ENCODE assay signal across 14 cellular contexts in the genomic region with DNA sequence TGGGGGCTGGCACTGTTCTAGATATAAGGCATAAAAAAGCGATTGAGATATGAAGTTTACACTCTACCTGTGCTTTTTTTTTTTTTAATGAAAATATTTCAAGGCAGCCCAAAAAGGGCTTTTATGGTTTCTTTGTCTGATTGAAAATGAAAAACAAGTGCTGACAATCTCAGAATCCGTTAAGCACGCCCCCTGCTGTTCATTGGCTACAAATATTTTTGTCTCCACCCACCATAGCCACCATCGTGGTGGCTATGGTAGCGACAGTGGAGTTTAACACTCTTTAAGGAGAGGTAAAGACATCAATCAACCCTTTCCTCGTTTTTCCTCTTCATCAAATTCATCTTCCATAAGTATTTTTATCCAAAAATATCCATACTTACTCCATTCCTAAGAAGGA.
DNase-seq lines count a peak whose midpoint lies in the region; ATAC-seq and TF ChIP-seq lines count a peak whose summit lies in the region.
"Had no signal": no experiment of that assay in that cellular context is flagged by ENCODE, and none has a peak within 500 bp of the region (broad histone marks: within the 10 kb centered on the region; RNA-seq: fewer than 3 reads in every experiment).

No MANE protein-coding gene starts in this region.

- no peaks in the 10 kb centered on the region for H4K20me1 ChIP-seq in PC-9 (ENCODE audit: insufficient read depth)

- TF ChIP-seq POLR2A in thyroid gland (IDR thresholded peaks at IDR 0.05), result no peak

- CTCF ChIA-PET in PC-9 (lab: Charles Lee), result no interaction called here
- CTCF ChIA-PET in GM10248 (lab: Yijun Ruan, JAX), result no interaction called here

- TF ChIP-seq CTCF in GM13977 (IDR thresholded peaks at IDR 0.05; ENCODE audit: extremely low read depth, insufficient read depth, missing control alignments) (peak; percentile 40), PC-9 (conservative IDR thresholded peaks at IDR 0.05) (peak; percentile 49; the same call in 1 of the 2 replicates), fibroblast of pulmonary artery (IDR thresholded peaks at IDR 0.05; ENCODE audit: low read length, missing control alignments) (peak; percentile 7), GM10248 (IDR thresholded peaks at IDR 0.05; ENCODE audit: control extremely low read depth, extremely low read depth, low read depth, missing control alignments) (no peak), thyroid gland (IDR thresholded peaks at IDR 0.05) (no peak)

- H3F3A ChIP-seq in PC-9 (ENCODE audit: insufficient read depth, low read depth), result no peaks in the 10 kb centered on the region

- no peak overlapping the region for H3K4me3 ChIP-seq in PC-9
- H3K4me3 ChIP-seq in fibroblast of pulmonary artery (replicated peaks; ENCODE audit: low read depth, low read length), result no peak overlapping the region
- H3K4me3 ChIP-seq in thyroid gland (replicated peaks in 1 of 3), result no peak overlapping the region
- H3K4me3 ChIP-seq: psoas muscle had no signal

- intact Hi-C loops in PC-9 (cut with micrococcal nuclease; ENCODE audit: unreplicated experiment) (loop anchor here (5.0 kb wide), 1 partner anchor 35 kb away; no protein-coding TSS in a partner anchor), thyroid gland (cut with DNase I) (no loop called here)

- WGBS in thyroid gland, 2 donors, result 61 to 64% methylated on average over 6 of the region's 6 CpGs

- no peaks in the 10 kb centered on the region for H3K9me2 ChIP-seq in PC-9 (ENCODE audit: insufficient read depth)

- DNase-seq in CMK (ENCODE audit: low read depth) (peak; percentile 4), GM13977 (ENCODE audit: low spot score) (no peak), PC-9 (no peak), fibroblast of pulmonary artery (ENCODE audit: low read depth) (no peak), NCI-H1048 (lab: John Stamatoyannopoulos, UW) (no peak), GM10248 (ENCODE audit: extremely low spot score) (no peak), thyroid gland (no peak)
- DNase-seq: activated CD4-positive, alpha-beta T cell treated with anti-CD3 and anti-CD28 coated beads for 4 hours; CD8-positive, alpha-beta memory T cell; NCI-H345; psoas muscle had no signal

- H3K4me1 ChIP-seq in PC-9 (replicated peaks; ENCODE audit: insufficient read depth), result 0 out of 2 replicates have a peak, but pooled peaks cover 7% of the 10 kb centered on the region
- H3K4me1 ChIP-seq in thyroid gland, result no peaks in the 10 kb centered on the region
- H3K4me1 ChIP-seq: psoas muscle had no signal

- in situ Hi-C loops in GM13977 (cut with MboI; ENCODE audit: low pct_unique_long_range_greater_than_20kb, low sequenced_read_pairs, unreplicated experiment), result no loop called here

- no peak for ATAC-seq in GM18861 (IDR thresholded peaks at IDR 0.05; ENCODE audit: unreplicated experiment)
- ATAC-seq: activated T-helper 17 cell treated with anti-CD3 and anti-CD28 coated beads, Interleukin-2, amount 50 U/mL, for 72 hours; psoas muscle had no signal

- H3K27me3 ChIP-seq in PC-9 (ENCODE audit: insufficient read depth, low read depth), result no peaks in the 10 kb centered on the region
- H3K27me3 ChIP-seq in thyroid gland, result no peaks in the 10 kb centered on the region

- H3K79me2 ChIP-seq in PC-9 (ENCODE audit: low read depth), result no peaks in the 10 kb centered on the region

- H3K9me3 ChIP-seq in PC-9 (ENCODE audit: insufficient read depth, low read depth) (no peaks in the 10 kb centered on the region), thyroid gland (no peaks in the 10 kb centered on the region)
- H3K9me3 ChIP-seq: psoas muscle had no signal

- POLR2A ChIA-PET in PC-9 (lab: Charles Lee; ENCODE audit: unreplicated experiment), result no interaction called here
- POLR2A ChIA-PET in GM10248 (lab: Yijun Ruan, JAX), result no interaction called here

- no peak overlapping the region for H3K4me2 ChIP-seq in PC-9

- no peak overlapping the region for H2AFZ ChIP-seq in PC-9

- no peaks in the 10 kb centered on the region for H3K36me3 ChIP-seq in PC-9 (ENCODE audit: low read depth)
- H3K36me3 ChIP-seq in thyroid gland, result no peaks in the 10 kb centered on the region

- BruUV-seq in PC-9 (replicated peaks; lab: Mats Ljungman, UMichigan), result no TSS peak

- H3K27ac ChIP-seq in PC-9, result no peak overlapping the region
- no peak overlapping the region for H3K27ac ChIP-seq in thyroid gland
- H3K27ac ChIP-seq: epithelial cell of prostate, psoas muscle had no signal

Comparison
In these comparisons a context has a peak if more than half of its experiments do, and no peak if none do; other contexts are left out.
1. CTCF ChIP-seq: peak in GM13977 (single experiment), PC-9 (single experiment) and fibroblast of pulmonary artery (single experiment); none in GM10248 (single experiment) and thyroid gland (0 of 6).